ENCODE assay signal across 12 cellular contexts in the genomic region with DNA sequence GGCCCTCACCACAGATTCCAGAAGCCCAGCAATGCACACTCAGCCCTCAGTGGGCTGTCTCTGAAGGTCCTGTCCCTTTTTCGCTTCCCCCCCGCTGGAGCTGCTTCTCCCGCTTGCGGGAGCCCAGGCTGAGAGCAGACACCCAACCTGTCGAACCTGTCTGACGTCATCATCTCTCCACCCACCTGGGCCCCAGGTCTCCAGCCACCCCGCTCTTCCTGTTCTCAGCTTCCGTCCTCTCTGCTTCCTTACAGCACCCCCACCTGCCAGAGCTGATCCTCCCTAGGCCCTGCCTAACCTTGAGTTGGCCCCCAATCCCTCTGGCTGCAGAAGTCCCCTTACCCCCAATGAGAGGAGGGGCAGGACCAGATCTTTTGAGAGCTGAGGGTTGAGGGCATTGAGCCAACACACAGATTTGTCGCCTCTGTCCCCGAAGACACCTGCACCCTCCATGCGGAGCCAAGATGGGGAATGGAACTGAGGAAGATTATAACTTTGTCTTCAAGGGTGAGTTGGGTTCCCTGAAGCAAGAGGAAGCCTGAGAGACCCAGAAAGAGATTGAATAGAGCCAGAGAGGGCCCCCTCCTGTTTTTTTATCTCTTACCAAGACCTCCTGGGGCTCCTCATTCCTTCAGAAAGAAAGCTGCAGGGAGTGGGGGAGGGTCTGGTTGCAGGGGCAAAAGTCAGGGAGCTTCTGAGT. TPM values are rescaled to one million over a fixed set of nuclear protein-coding genes. Genes with fewer than 3 reads are reported as not detected.
DNase-seq lines count a peak whose midpoint lies in the region; ATAC-seq, FAIRE-seq and TF ChIP-seq lines count a peak whose summit lies in the region.
"Had no signal": no experiment of that assay in that cellular context is flagged by ENCODE, and none has a peak within 500 bp of the region (broad histone marks: within the 10 kb centered on the region; RNA-seq: fewer than 3 reads in every experiment).

A gene (plus strand): TSS at position 224 of the 700 bp plus-strand sequence. CDS start 241 bp downstream, at position 465.

- TF ChIP-seq CTCF in pancreas (IDR thresholded peaks at IDR 0.05): no peak

- H3K36me3 ChIP-seq in H7 (replicated peaks; ENCODE audit: control insufficient read depth, insufficient read depth, low read length): peaks cover 5% of the 10 kb centered on the region
- peaks cover 0 to 15% of the 10 kb centered on the region in 2 donors for H3K36me3 ChIP-seq in esophagus (ENCODE audit: control insufficient read depth in 2 of 2, insufficient read depth in 2 of 2, low read length in 1 of 2)
- H3K36me3 ChIP-seq in pancreas: no peaks in the 10 kb centered on the region

- intact Hi-C loops in pancreas (cut with DNase I): no loop called here

- H3K4me1 ChIP-seq in esophagus (ENCODE audit: control insufficient read depth in 2 of 2, insufficient read depth in 2 of 2, low read length in 1 of 2) (peaks cover 0 to 2% of the 10 kb centered on the region in 2 donors), pancreas (peaks cover 0 to 6% (median under 1%) of the 10 kb centered on the region in 3 donors)

- no peak for FAIRE-seq in pancreas (lab: Jason Lieb, UNC)

- peaks cover 2% of the 10 kb centered on the region; the same call in 1 of the 2 replicates for H3K27me3 ChIP-seq in H7 (ENCODE audit: control insufficient read depth, insufficient read depth, low read length)
- no peaks in the 10 kb centered on the region for H3K27me3 ChIP-seq in esophagus (ENCODE audit: control insufficient read depth in 1 of 2, insufficient read depth in 2 of 2, low read length in 2 of 2)
- no peaks in the 10 kb centered on the region for H3K27me3 ChIP-seq in pancreas
- H3K27me3 ChIP-seq: neutrophil had no signal

- H3K9me3 ChIP-seq in esophagus (ENCODE audit: control insufficient read depth in 2 of 2, insufficient read depth in 1 of 2, low read depth in 1 of 2, low read length in 1 of 2): no peaks in the 10 kb centered on the region
- no peaks in the 10 kb centered on the region for H3K9me3 ChIP-seq in pancreas
- H3K9me3 ChIP-seq: neutrophil had no signal

- 30 to 33% methylated on average over 11 of the region's 11 CpGs for WGBS in esophagus, 2 donors
- 9 to 14% methylated on average over 11 of the region's 11 CpGs for WGBS in pancreas, 2 donors

- H3K27ac ChIP-seq in esophagus (ENCODE audit: low read depth in 2 of 2, low read length in 1 of 2): peak within 1 kb of the TSS; percentile 89 to 96
- peak within 1 kb of the TSS; percentile 53 to 76 (median 67) for H3K27ac ChIP-seq in pancreas
- H3K27ac ChIP-seq: neutrophil had no signal

- DNase-seq in H7 (peak; percentile 87), NCI-H526 (lab: John Stamatoyannopoulos, UW) (peak; percentile 89 to 98), pancreas (peak; percentile 75 to 91 (median 88)), NCI-H524 (lab: John Stamatoyannopoulos, UW) (no peak)
- DNase-seq: NCI-H446 had no signal

- H3K4me3 ChIP-seq in H7 (ENCODE audit: insufficient read depth, low read depth, low read length) (peak within 1 kb of the TSS; percentile 55), esophagus (ENCODE audit: low read depth in 1 of 2, low read length in 2 of 2) (peak within 1 kb of the TSS; percentile 58 to 81), pancreas (peak within 1 kb of the TSS; percentile 26 to 53 (median 40))

- ATAC-seq in pancreas: peak; percentile 95 to 98 (median 98)
- no peak for ATAC-seq in GM18498 (IDR thresholded peaks at IDR 0.05; ENCODE audit: unreplicated experiment)
- no peak for ATAC-seq in GM18909 (IDR thresholded peaks at IDR 0.05; ENCODE audit: poor library complexity, unreplicated experiment)
- ATAC-seq in GM18868 (IDR thresholded peaks at IDR 0.05; ENCODE audit: unreplicated experiment): no peak
- ATAC-seq: activated naive CD4-positive, alpha-beta T cell treated with anti-CD3 and anti-CD28 coated beads, Interleukin-2, amount 50 U/mL, for 72 hours had no signal

RNA-seq across cellular contexts. Expression of the gene that starts here (rescaled TPM):
- total RNA-seq in H7 (2014; rRNA removed; shearing (Covaris generic)): 18.3 and 27.6 TPM in 2 replicates
- 100 to 1,000 TPM; 470 to 576 TPM for polyA plus RNA-seq in esophagus
- 10 to 100 TPM; 29.0 to 51.1 (median 34.6) TPM for total RNA-seq in pancreas
- 10 to 100 TPM; 56.3 to 81.6 TPM for polyA plus RNA-seq in pancreas
- total RNA-seq: G401 had no signal

Comparison
In these comparisons a context has a peak if more than half of its experiments do, and no peak if none do; other contexts are left out.
1. RNA of the gene that starts here (polyA plus RNA-seq): 470 to 576 TPM in esophagus; 56.3 to 81.6 TPM in pancreas; every median in the first group is over 4 times any median in the second.
2. DNase-seq: peak in H7 (single experiment), NCI-H526 (2 of 2) and pancreas (6 of 6); none in NCI-H524 (0 of 2).
3. ATAC-seq: peak in pancreas (4 of 4); none in GM18498 (single experiment), GM18909 (single experiment) and GM18868 (single experiment).
4. Peak in every context shown above with its lines, with median percentiles within 50 percentile points of each other: H3K4me3 ChIP-seq.